ENCODE assay signal across 8 cellular contexts in genomic region chr1:108963052-108963686, GRCh38. TPM values are rescaled to one million over a fixed set of nuclear protein-coding genes. Genes with fewer than 3 reads are reported as not detected.
DNase-seq lines count a peak whose midpoint lies in the region; ATAC-seq lines count a peak whose summit lies in the region.

TSS of gene CLCC1 (minus strand) at chr1:108963484. CDS start at chr1:108950437, 13,047 bp downstream.

- H3K27ac Mint-ChIP-seq in CD4-positive, alpha-beta memory T cell, result peak within 1 kb of the TSS; percentile 91 to 97 (median 96)

- DNase-seq in CD4-positive, alpha-beta memory T cell, result peak; percentile 92 to 96 (median 94)
- peak; percentile 89 for DNase-seq in HS-27A (ENCODE audit: low read depth)
- peak; percentile 53 for DNase-seq in NK-92 (lab: John Stamatoyannopoulos, UW; ENCODE audit: unreplicated experiment)
- DNase-seq in activated CD8-positive, alpha-beta memory T cell treated with anti-CD3 and anti-CD28 coated beads for 24 hours, result peak; percentile 93
- DNase-seq in effector CD8-positive, alpha-beta T cell (lab: John Stamatoyannopoulos, UW), result peak; percentile 87
- peak; percentile 92 to 93 for DNase-seq in lung microvascular endothelial cell (ENCODE audit: low read depth in 2 of 2)
- DNase-seq in stimulated activated CD4-positive, alpha-beta T cell treated with anti-CD3 and anti-CD28 coated beads, TNF-alpha, amount 100 ng/mL, for 48 hours (ENCODE audit: low read depth in 3 of 3), result peak; percentile 85 to 89 (median 89)

- peaks cover 10 to 16% of the 10 kb centered on the region in 2 donors for H3K36me3 Mint-ChIP-seq in CD4-positive, alpha-beta memory T cell

- POLR2A ChIA-PET in CD4-positive, alpha-beta memory T cell (lab: Charles Lee; ENCODE audit: partially characterized antibody), result interaction anchor here (0.6 to 3.0 kb wide), 17 partner anchors 11 to 764 kb away, joined by 3 to 23 read pairs (median 6); partner anchors contain the start of genes ATXN7L2, HENMT1, PRPF38B and SARS1

- intact Hi-C loops in CD4-positive, alpha-beta memory T cell (cut with micrococcal nuclease), result loop anchor here (1.0 to 5.0 kb wide), 7 partner anchors 80 to 268 kb away; partner anchors contain the start of genes SARS1, STXBP3, TAF13 and WDR47

- no peaks in the 10 kb centered on the region for H3K27me3 Mint-ChIP-seq in CD4-positive, alpha-beta memory T cell

- H3K4me3 Mint-ChIP-seq in CD4-positive, alpha-beta memory T cell, result peak within 1 kb of the TSS; percentile 88 to 95 (median 90)

- H3K4me3 ChIP-seq in CD4-positive, alpha-beta memory T cell (ENCODE audit: low read length in 2 of 2), result peak within 1 kb of the TSS; percentile 68 to 79

- H3K4me1 Mint-ChIP-seq in CD4-positive, alpha-beta memory T cell, result peaks cover 18 to 52% (median 31%) of the 10 kb centered on the region in 4 donors

- no peaks in the 10 kb centered on the region for H3K36me3 ChIP-seq in CD4-positive, alpha-beta memory T cell (ENCODE audit: insufficient read depth, low read length)

- H3K27me3 ChIP-seq in CD4-positive, alpha-beta memory T cell (ENCODE audit: insufficient read depth, low read length), result no peaks in the 10 kb centered on the region

- peaks cover 25% of the 10 kb centered on the region for H3K4me1 ChIP-seq in CD4-positive, alpha-beta memory T cell (ENCODE audit: insufficient read depth, low read length)

- H3K27ac ChIP-seq in CD4-positive, alpha-beta memory T cell (ENCODE audit: low read depth, low read length), result peak within 1 kb of the TSS; percentile 81

- CTCF ChIA-PET in CD4-positive, alpha-beta memory T cell (lab: Charles Lee; ENCODE audit: partially characterized antibody), result interaction anchor here (0.9 to 2.6 kb wide), 3 partner anchors 11 to 150 kb away, joined by 3 to 6 read pairs (median 3); a partner anchor contains a TSS

- ATAC-seq in GM19463 (IDR thresholded peaks at IDR 0.05; ENCODE audit: unreplicated experiment), result peak; percentile 93

- H3K9me3 Mint-ChIP-seq in CD4-positive, alpha-beta memory T cell, result no peaks in the 10 kb centered on the region

- no peaks in the 10 kb centered on the region for H3K9me3 ChIP-seq in CD4-positive, alpha-beta memory T cell (ENCODE audit: control insufficient read depth in 1 of 2, low read length in 2 of 2)

RNA-seq across cellular contexts. Expression of gene CLCC1, which starts in this region (rescaled TPM):
- total RNA-seq in CD4-positive, alpha-beta memory T cell, result 10 to 100 TPM; 29.7 to 31.6 TPM
- polyA plus RNA-seq in CD4-positive, alpha-beta memory T cell, result 10 to 100 TPM; 15.4 to 17.1 TPM
- total RNA-seq in lung microvascular endothelial cell, result 18.1 and 21.0 TPM in 2 replicates

Comparison
In these comparisons a context has a peak if more than half of its experiments do, and no peak if none do; other contexts are left out.
1. Peak in every context shown above with its lines: DNase-seq, ATAC-seq, H3K4me3 ChIP-seq and H3K27ac ChIP-seq.